Comparison of ENCODE assay signal across 9 cellular contexts in genomic region chr16:68902376-68903345, GRCh38. TPM values are rescaled to one million over a fixed set of nuclear protein-coding genes. Genes with fewer than 3 reads are reported as not detected.
A peak's percentile ranks its signal among the peaks of the same experiment; 100 is the strongest.
DNase-seq lines count a peak whose midpoint lies in the region; ATAC-seq and TF ChIP-seq lines count a peak whose summit lies in the region.
"Had no signal": no experiment of that assay in that cellular context is flagged by ENCODE, and none has a peak within 500 bp of the region (broad histone marks: within the 10 kb centered on the region; RNA-seq: fewer than 3 reads in every experiment).

No MANE protein-coding gene starts in this region.

- H3K27me3 ChIP-seq in prostate gland (replicated peaks; ENCODE audit: insufficient read depth) = no peaks in the 10 kb centered on the region

- H3K4me1 ChIP-seq in prostate gland (replicated peaks) = peaks cover 1% of the 10 kb centered on the region

- intact Hi-C loops in prostate gland (cut with DNase I) = no loop called here

- no peak overlapping the region for H3K27ac Mint-ChIP-seq in activated CD4-positive, alpha-beta T cell treated with anti-CD3 and anti-CD28 coated beads, Interleukin-2, amount 10 ng/mL, durations not matched to agents 7 days and 5 days
- H3K27ac Mint-ChIP-seq: CD4-positive, CD25-positive, alpha-beta regulatory T cell had no signal

- CTCF ChIA-PET in activated CD4-positive, alpha-beta T cell treated with anti-CD3 and anti-CD28 coated beads, Interleukin-2, amount 10 ng/mL, durations not matched to agents 7 days and 5 days (lab: Charles Lee) = interaction anchor here (0.6 to 1.8 kb wide), 5 partner anchors 10 to 383 kb away, joined by 3 to 6 read pairs (median 5); no protein-coding TSS in a partner anchor

- H3K4me1 Mint-ChIP-seq in activated CD4-positive, alpha-beta T cell treated with anti-CD3 and anti-CD28 coated beads, Interleukin-2, amount 10 ng/mL, durations not matched to agents 7 days and 5 days = no peaks in the 10 kb centered on the region

- no peak for TF ChIP-seq POLR2A in prostate gland (IDR thresholded peaks at IDR 0.05)

- POLR2A ChIA-PET in activated CD4-positive, alpha-beta T cell treated with anti-CD3 and anti-CD28 coated beads, Interleukin-2, amount 10 ng/mL, durations not matched to agents 7 days and 5 days (lab: Charles Lee) = no interaction called here

- no peaks in the 10 kb centered on the region for H3K27me3 Mint-ChIP-seq in activated CD4-positive, alpha-beta T cell treated with anti-CD3 and anti-CD28 coated beads, Interleukin-2, amount 10 ng/mL, durations not matched to agents 7 days and 5 days
- H3K27me3 Mint-ChIP-seq: CD4-positive, CD25-positive, alpha-beta regulatory T cell had no signal

- H3K36me3 ChIP-seq in prostate gland = no peaks in the 10 kb centered on the region

- no peak overlapping the region for H3K4me3 Mint-ChIP-seq in activated CD4-positive, alpha-beta T cell treated with anti-CD3 and anti-CD28 coated beads, Interleukin-2, amount 10 ng/mL, durations not matched to agents 7 days and 5 days
- H3K4me3 Mint-ChIP-seq: CD4-positive, CD25-positive, alpha-beta regulatory T cell had no signal

- ATAC-seq in GM21619 (IDR thresholded peaks at IDR 0.05; ENCODE audit: unreplicated experiment) = no peak

- H3K9me3 Mint-ChIP-seq in activated CD4-positive, alpha-beta T cell treated with anti-CD3 and anti-CD28 coated beads, Interleukin-2, amount 10 ng/mL, durations not matched to agents 7 days and 5 days = no peaks in the 10 kb centered on the region
- H3K9me3 Mint-ChIP-seq: CD4-positive, CD25-positive, alpha-beta regulatory T cell had no signal

- H3K27ac ChIP-seq in prostate gland = no peak overlapping the region

- peak; percentile 39 for DNase-seq in activated CD4-positive, alpha-beta T cell treated with anti-CD3 and anti-CD28 coated beads, Interleukin-2, amount 10 ng/mL, durations not matched to agents 7 days and 5 days
- no peak for DNase-seq in activated CD4-positive, alpha-beta T cell treated with anti-CD3 and anti-CD28 coated beads, Interleukin-2, amount 50 U/mL, for 48 hours
- peak; percentile 63 for DNase-seq in NCI-H1694 (lab: John Stamatoyannopoulos, UW)
- DNase-seq in SW480 (ENCODE audit: low spot score) = peak; percentile 46
- peak; percentile 31 for DNase-seq in foreskin melanocyte
- peak; percentile 56 for DNase-seq in prostate gland (ENCODE audit: low spot score)
- no peak for DNase-seq in MV-4-11 (lab: John Stamatoyannopoulos, UW)

- TF ChIP-seq CTCF in prostate gland (IDR thresholded peaks at IDR 0.05) = peak; percentile 26 to 76 (median 65)

- no peaks in the 10 kb centered on the region for H3K9me3 ChIP-seq in prostate gland

- H3K4me3 ChIP-seq in prostate gland = no peak overlapping the region

- WGBS in prostate gland = 41% methylated on average over 6 of the region's 6 CpGs

- peaks cover 2% of the 10 kb centered on the region for H3K36me3 Mint-ChIP-seq in activated CD4-positive, alpha-beta T cell treated with anti-CD3 and anti-CD28 coated beads, Interleukin-2, amount 10 ng/mL, durations not matched to agents 7 days and 5 days (ENCODE audit: low read depth)

RNA-seq across cellular contexts. Expression of gene TANGO6, which starts 59.3 kb away (rescaled TPM):
- total RNA-seq in activated CD4-positive, alpha-beta T cell treated with anti-CD3 and anti-CD28 coated beads, Interleukin-2, amount 10 ng/mL, durations not matched to agents 7 days and 5 days = 10 to 100 TPM; 24.3 to 27.4 TPM
- 10 to 100 TPM; 13.1 to 28.6 TPM for total RNA-seq in prostate gland

Comparison
In these comparisons a context has a peak if more than half of its experiments do, and no peak if none do; other contexts are left out.
1. DNase-seq: peak in activated CD4-positive, alpha-beta T cell treated with anti-CD3 and anti-CD28 coated beads, Interleukin-2, amount 10 ng/mL, durations not matched to agents 7 days and 5 days (single experiment), NCI-H1694 (single experiment), SW480 (single experiment), foreskin melanocyte (single experiment) and prostate gland (single experiment); none in activated CD4-positive, alpha-beta T cell treated with anti-CD3 and anti-CD28 coated beads, Interleukin-2, amount 50 U/mL, for 48 hours (0 of 2) and MV-4-11 (single experiment).